34 cellular contexts compared by ENCODE assay signal in genomic region chrX:10246846-10247245, GRCh38.
"Had no signal": no experiment of that assay in that cellular context is flagged by ENCODE, and none has a peak within 500 bp of the region (broad histone marks: within the 10 kb centered on the region; RNA-seq: fewer than 3 reads in every experiment).

No MANE protein-coding gene starts in this region.

- H3K27ac ChIP-seq: ascending aorta, coronary artery, dorsolateral prefrontal cortex, WERI-Rb-1 had no signal

- H3K4me3 ChIP-seq: ascending aorta, coronary artery, dorsolateral prefrontal cortex had no signal

- ATAC-seq: activated CD4-positive, CD25-positive, alpha-beta regulatory T cell treated with anti-CD3 and anti-CD28 coated beads, Interleukin-2, amount 50 U/mL, for 24 hours; activated CD8-positive, alpha-beta memory T cell treated with anti-CD3 and anti-CD28 coated beads, Interleukin-2, amount 10 ng/mL, durations not matched to agents 7 days and 5 days; activated CD8-positive, alpha-beta T cell treated with anti-CD3 and anti-CD28 coated beads for 36 hours; activated naive CD4-positive, alpha-beta T cell treated with anti-CD3 and anti-CD28 coated beads, Interleukin-2, amount 50 U/mL, for 72 hours; esophagus mucosa; T-cell; T-helper 17 cell had no signal

- H3K27me3 Mint-ChIP-seq: activated B cell treated with CpG ODN at 0.5 μM for 24 hours; activated CD8-positive, alpha-beta memory T cell treated with anti-CD3 and anti-CD28 coated beads, Interleukin-2, amount 10 ng/mL, durations not matched to agents 7 days and 5 days; activated CD8-positive, alpha-beta T cell treated with anti-CD3 and anti-CD28 coated beads for 36 hours; activated naive CD4-positive, alpha-beta T cell treated with anti-CD3 and anti-CD28 coated beads, Interleukin-2, amount 10 ng/mL, durations not matched to agents 7 days and 5 days; activated naive CD8-positive, alpha-beta T cell treated with anti-CD3 and anti-CD28 coated beads, Interleukin-2, amount 10 ng/mL, durations not matched to agents 7 days and 5 days; dendritic cell treated with granulocyte-macrophage colony-stimulating factor and Interleukin-4, amounts not matched to agents 40 ng/mL and 50 ng/mL, for 4 days; T-cell; T-helper 17 cell had no signal

- FAIRE-seq: frontal cortex had no signal

- H3K4me1 Mint-ChIP-seq: activated B cell treated with CpG ODN at 0.5 μM for 24 hours; activated CD8-positive, alpha-beta memory T cell treated with anti-CD3 and anti-CD28 coated beads, Interleukin-2, amount 10 ng/mL, durations not matched to agents 7 days and 5 days; activated naive CD4-positive, alpha-beta T cell treated with anti-CD3 and anti-CD28 coated beads, Interleukin-2, amount 10 ng/mL, durations not matched to agents 7 days and 5 days; activated naive CD8-positive, alpha-beta T cell treated with anti-CD3 and anti-CD28 coated beads, Interleukin-2, amount 10 ng/mL, durations not matched to agents 7 days and 5 days; endodermal cell; T-cell; T-helper 17 cell had no signal

- H3K4me3 Mint-ChIP-seq: activated B cell treated with CpG ODN at 0.5 μM for 24 hours; activated CD8-positive, alpha-beta memory T cell treated with anti-CD3 and anti-CD28 coated beads, Interleukin-2, amount 10 ng/mL, durations not matched to agents 7 days and 5 days; activated CD8-positive, alpha-beta T cell treated with anti-CD3 and anti-CD28 coated beads for 36 hours; activated naive CD4-positive, alpha-beta T cell treated with anti-CD3 and anti-CD28 coated beads, Interleukin-2, amount 10 ng/mL, durations not matched to agents 7 days and 5 days; activated naive CD8-positive, alpha-beta T cell treated with anti-CD3 and anti-CD28 coated beads, Interleukin-2, amount 10 ng/mL, durations not matched to agents 7 days and 5 days; activated T-helper 1 cell treated with anti-CD3 and anti-CD28 coated beads, Interleukin-12 subunit alpha, Interleukin-12 subunit beta, Interleukin-2, Interleukin-4 antibody, amounts not matched to agents 30 ng/mL and 10 ng/mL and 1 ng/mL, durations not matched to agents 14 hours and 24 hours and 36 hours; dendritic cell treated with granulocyte-macrophage colony-stimulating factor and Interleukin-4, amounts not matched to agents 40 ng/mL and 50 ng/mL, for 4 days; endodermal cell; T-cell; T-helper 17 cell; T-helper 2 cell treated with Interferon-gamma antibody and Interleukin-4, amounts not matched to agents 5 μg/mL and 100 μg/mL, for 36 hours had no signal

- H3K27me3 ChIP-seq: ascending aorta had no signal

- H3K36me3 ChIP-seq: ascending aorta, WERI-Rb-1 had no signal

- H3K4me1 ChIP-seq: ascending aorta had no signal

- DNase-seq: activated B cell treated with CpG ODN at 0.5 μM for 24 hours; activated CD4-positive, alpha-beta T cell treated with anti-CD3 and anti-CD28 coated beads for 48 hours; activated CD4-positive, alpha-beta T cell treated with anti-CD3 and anti-CD28 coated beads, Interleukin-2, amount 50 U/mL, for 1 hour; activated CD4-positive, alpha-beta T cell treated with anti-CD3 and anti-CD28 coated beads, Interleukin-2, amount 50 U/mL, for 48 hours; activated CD8-positive, alpha-beta memory T cell treated with anti-CD3 and anti-CD28 coated beads, Interleukin-2, amount 10 ng/mL, durations not matched to agents 7 days and 5 days; activated CD8-positive, alpha-beta memory T cell treated with anti-CD3 and anti-CD28 coated beads, Interleukin-2, amount 50 U/mL, for 4 hours; activated CD8-positive, alpha-beta T cell treated with anti-CD3 and anti-CD28 coated beads for 36 hours; activated gamma-delta T cell; activated naive CD4-positive, alpha-beta T cell; activated naive CD4-positive, alpha-beta T cell treated with anti-CD3 and anti-CD28 coated beads, Interleukin-2, amount 10 ng/mL, durations not matched to agents 7 days and 5 days; activated naive CD8-positive, alpha-beta T cell treated with anti-CD3 and anti-CD28 coated beads, Interleukin-2, amount 10 ng/mL, durations not matched to agents 7 days and 5 days; activated T-cell treated with anti-CD3 and anti-CD28 coated beads, Interleukin-2, amount 50 U/mL, for 1 hour; activated T-cell treated with anti-CD3 and anti-CD28 coated beads, Interleukin-2, amount 50 U/mL, for 48 hours; caudate nucleus; cerebellar nuclear complex; dorsolateral prefrontal cortex; effector memory CD4-positive, alpha-beta T cell; endodermal cell; foreskin fibroblast; head of caudate nucleus; SW 1271; T-cell; T-helper 17 cell; T1000; WERI-Rb-1 had no signal

- H3K9me3 Mint-ChIP-seq: activated B cell treated with CpG ODN at 0.5 μM for 24 hours; activated CD8-positive, alpha-beta T cell treated with anti-CD3 and anti-CD28 coated beads for 36 hours; activated naive CD4-positive, alpha-beta T cell treated with anti-CD3 and anti-CD28 coated beads, Interleukin-2, amount 50 U/mL, for 72 hours; activated naive CD8-positive, alpha-beta T cell treated with anti-CD3 and anti-CD28 coated beads, Interleukin-2, amount 10 ng/mL, durations not matched to agents 7 days and 5 days; activated T-helper 1 cell treated with anti-CD3 and anti-CD28 coated beads, Interleukin-12 subunit alpha, Interleukin-12 subunit beta, Interleukin-2, Interleukin-4 antibody, amounts not matched to agents 30 ng/mL and 10 ng/mL and 1 ng/mL, durations not matched to agents 14 hours and 24 hours and 36 hours; dendritic cell treated with granulocyte-macrophage colony-stimulating factor and Interleukin-4, amounts not matched to agents 40 ng/mL and 50 ng/mL, for 4 days had no signal

- H3K36me3 Mint-ChIP-seq: activated CD8-positive, alpha-beta memory T cell treated with anti-CD3 and anti-CD28 coated beads, Interleukin-2, amount 10 ng/mL, durations not matched to agents 7 days and 5 days; activated naive CD4-positive, alpha-beta T cell treated with anti-CD3 and anti-CD28 coated beads, Interleukin-2, amount 10 ng/mL, durations not matched to agents 7 days and 5 days; activated naive CD4-positive, alpha-beta T cell treated with anti-CD3 and anti-CD28 coated beads, Interleukin-2, amount 50 U/mL, for 72 hours; activated naive CD8-positive, alpha-beta T cell treated with anti-CD3 and anti-CD28 coated beads, Interleukin-2, amount 10 ng/mL, durations not matched to agents 7 days and 5 days; T-cell had no signal

- H3K9me3 ChIP-seq: ascending aorta had no signal

- H3K27ac Mint-ChIP-seq: activated B cell treated with CpG ODN at 0.5 μM for 24 hours; activated CD8-positive, alpha-beta memory T cell treated with anti-CD3 and anti-CD28 coated beads, Interleukin-2, amount 10 ng/mL, durations not matched to agents 7 days and 5 days; activated CD8-positive, alpha-beta T cell treated with anti-CD3 and anti-CD28 coated beads for 36 hours; activated naive CD4-positive, alpha-beta T cell treated with anti-CD3 and anti-CD28 coated beads, Interleukin-2, amount 10 ng/mL, durations not matched to agents 7 days and 5 days; activated naive CD4-positive, alpha-beta T cell treated with anti-CD3 and anti-CD28 coated beads, Interleukin-2, amount 50 U/mL, for 72 hours; activated naive CD8-positive, alpha-beta T cell treated with anti-CD3 and anti-CD28 coated beads, Interleukin-2, amount 10 ng/mL, durations not matched to agents 7 days and 5 days; activated T-helper 1 cell treated with anti-CD3 and anti-CD28 coated beads, Interleukin-12 subunit alpha, Interleukin-12 subunit beta, Interleukin-2, Interleukin-4 antibody, amounts not matched to agents 30 ng/mL and 10 ng/mL and 1 ng/mL, durations not matched to agents 14 hours and 24 hours and 36 hours; dendritic cell treated with granulocyte-macrophage colony-stimulating factor and Interleukin-4, amounts not matched to agents 40 ng/mL and 50 ng/mL, for 4 days; endodermal cell; T-cell; T-helper 17 cell; T-helper 2 cell treated with Interferon-gamma antibody and Interleukin-4, amounts not matched to agents 5 μg/mL and 100 μg/mL, for 36 hours had no signal
